Comparison of ENCODE assay signal across 10 cellular contexts in genomic region chr10:69936091-69936490, GRCh38.
DNase-seq lines count a peak whose midpoint lies in the region; ATAC-seq and TF ChIP-seq lines count a peak whose summit lies in the region.
"Had no signal": no experiment of that assay in that cellular context is flagged by ENCODE, and none has a peak within 500 bp of the region (broad histone marks: within the 10 kb centered on the region; RNA-seq: fewer than 3 reads in every experiment).

No MANE protein-coding gene starts in this region.

- no peak overlapping the region for H3K4me3 ChIP-seq in HEK293 (ENCODE audit: low read depth, low read length)
- H3K4me3 ChIP-seq: stomach had no signal

- TF ChIP-seq CTCF in HEK293 (tag by site-specific recombination; IDR thresholded peaks at IDR 0.05): no peak

- ATAC-seq in left lobe of liver: peak; percentile 29
- no peak for ATAC-seq in GM19324 (IDR thresholded peaks at IDR 0.05; ENCODE audit: low FRiP score, unreplicated experiment)
- ATAC-seq in HG03097 (IDR thresholded peaks at IDR 0.05; ENCODE audit: low FRiP score, unreplicated experiment): no peak
- ATAC-seq: activated naive CD4-positive, alpha-beta T cell treated with anti-CD3 and anti-CD28 coated beads, Interleukin-2, amount 50 U/mL, for 72 hours had no signal

- CTCF ChIA-PET in HEK293 (lab: Yijun Ruan, JAX): interaction anchor here (0.6 to 2.7 kb wide), 4 partner anchors 21 to 133 kb away, joined by 3 to 13 read pairs (median 10); no protein-coding TSS in a partner anchor

- H3K27ac ChIP-seq in HEK293 (ENCODE audit: extremely low read depth, low read depth, low read length): no peak overlapping the region
- H3K27ac ChIP-seq: stomach had no signal

- POLR2A ChIA-PET in HEK293 (lab: Yijun Ruan, JAX): no interaction called here

- no peaks in the 10 kb centered on the region for H3K36me3 ChIP-seq in HEK293 (ENCODE audit: control insufficient read depth in 2 of 2, insufficient read depth in 1 of 2, low read length in 2 of 2)

- H3K4me1 ChIP-seq in HEK293 (ENCODE audit: control insufficient read depth, insufficient read depth, low read length): no peaks in the 10 kb centered on the region
- H3K4me1 ChIP-seq: stomach had no signal

- DNase-seq in GDM1 (lab: John Stamatoyannopoulos, UW) (peak; percentile 3), UCSD-AML1 (lab: John Stamatoyannopoulos, UW; ENCODE audit: unreplicated experiment) (peak; percentile 43), left lobe of liver (ENCODE audit: low spot score) (no peak), GM19238 (ENCODE audit: insufficient read length, low spot score) (no peak)
- DNase-seq: NCI-H2171, stomach had no signal

- H3K9me3 ChIP-seq in HEK293 (ENCODE audit: control insufficient read depth, insufficient read depth, low read depth, low read length): no peaks in the 10 kb centered on the region

TF ChIP-seq in HEK293, 187 proteins besides CTCF, POLR2A, EP300 and RAD21:
- peak; percentile 59 for TF ChIP-seq SCRT2 (tag by site-specific recombination; IDR thresholded peaks at IDR 0.05)
- no peak for TF ChIP-seq ZSCAN23 (tag by site-specific recombination; IDR thresholded peaks at IDR 0.05)
- TF ChIP-seq ZNF654 (tag by site-specific recombination; IDR thresholded peaks at IDR 0.05; ENCODE audit: low read depth): 0 out of 2 replicates have a peak, but pooled peaks have one; percentile 3
TF ChIP-seq in HEK293: peak in this region for 2.

Comparison
In these comparisons a context has a peak if more than half of its experiments do, and no peak if none do; other contexts are left out.
1. DNase-seq: peak in GDM1 (single experiment) and UCSD-AML1 (single experiment); none in left lobe of liver (single experiment) and GM19238 (single experiment).